11 cellular contexts compared by ENCODE assay signal in the genomic region with DNA sequence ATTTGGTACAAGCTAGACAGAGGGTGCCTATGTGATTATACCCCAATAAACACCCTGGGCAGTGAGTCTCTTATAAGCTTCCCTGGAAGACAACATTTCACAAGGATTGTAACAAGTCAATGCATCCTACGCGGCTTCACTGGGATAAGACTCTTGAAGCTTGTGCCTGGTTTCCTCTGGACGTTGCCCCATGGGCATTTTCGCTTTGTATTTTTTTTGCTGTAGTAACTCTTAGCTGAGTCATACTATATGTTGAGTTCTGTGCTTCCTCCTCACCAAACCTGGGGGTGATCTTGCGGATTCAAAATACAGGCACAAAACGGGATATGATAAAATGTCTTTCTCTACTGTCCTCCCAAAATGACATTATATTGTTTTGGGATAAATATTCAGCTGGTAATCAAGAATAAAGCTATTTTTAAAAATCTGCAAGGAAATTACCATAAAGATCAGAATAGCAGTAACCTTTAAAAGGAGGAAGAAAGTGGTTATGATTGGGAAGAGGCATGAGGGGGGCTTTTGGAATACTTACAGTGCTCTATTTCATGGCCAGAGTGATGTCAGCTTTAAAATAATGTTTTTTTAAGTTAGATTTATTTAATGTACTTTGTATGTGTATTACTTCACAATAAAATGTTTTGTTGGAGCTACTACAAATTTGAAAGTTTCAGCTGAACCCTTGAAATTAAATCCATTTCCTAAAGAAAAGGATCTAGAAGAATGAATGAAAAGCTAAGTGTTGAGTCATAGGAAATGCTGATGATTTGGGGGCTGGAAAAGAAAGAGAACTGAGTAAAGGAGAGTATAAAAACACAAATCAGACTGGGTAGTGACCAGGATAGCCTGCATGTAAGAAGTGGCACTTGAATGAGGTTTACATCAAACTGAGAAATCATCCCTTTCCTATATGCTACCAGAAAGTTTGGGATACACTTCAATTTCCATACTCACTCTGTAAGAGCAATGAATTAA. TPM values are rescaled to one million over a fixed set of nuclear protein-coding genes. Genes with fewer than 3 reads are reported as not detected.
DNase-seq lines count a peak whose midpoint lies in the region; ATAC-seq, FAIRE-seq and TF ChIP-seq lines count a peak whose summit lies in the region.
"Had no signal": no experiment of that assay in that cellular context is flagged by ENCODE, and none has a peak within 500 bp of the region (broad histone marks: within the 10 kb centered on the region; RNA-seq: fewer than 3 reads in every experiment).

No MANE protein-coding gene starts in this region.

- intact Hi-C loops in HepG2 (cut with micrococcal nuclease; ENCODE audit: unreplicated experiment): no loop called here

- H3K4me3 ChIP-seq in A549: peak overlapping the region; percentile 24; the same call in 1 of the 3 replicates
- H3K4me3 ChIP-seq in brain microvascular endothelial cell (ENCODE audit: low read depth, low read length): no peak overlapping the region
- H3K4me3 ChIP-seq in HepG2 (replicated peaks in 1 of 3; ENCODE audit: insufficient read depth in 1 of 3, low read depth in 2 of 3, low read length in 3 of 3): no peak overlapping the region
- no peak overlapping the region for H3K4me3 ChIP-seq in suprapubic skin

- H3K36me3 ChIP-seq in brain microvascular endothelial cell (replicated peaks) (no peaks in the 10 kb centered on the region), HepG2 (replicated peaks in 1 of 2; ENCODE audit: control insufficient read depth in 1 of 2, insufficient read depth in 2 of 2, low read length in 2 of 2) (no peaks in the 10 kb centered on the region), suprapubic skin (no peaks in the 10 kb centered on the region)

- peak; percentile 93 to 96 for ATAC-seq in A549
- ATAC-seq in HepG2: 0 out of 3 replicates have a peak, but pooled peaks have one; percentile 35
- no peak for ATAC-seq in GM21515 (IDR thresholded peaks at IDR 0.05; ENCODE audit: unreplicated experiment)

- in situ Hi-C loops in brain microvascular endothelial cell (cut with HindIII; ENCODE audit: low pct_ligation_motif_present, low sequenced_read_pairs): no loop called here
- in situ Hi-C loops in HepG2 (cut with HindIII; ENCODE audit: extremely low pct_ligation_motif_present, low pct_unique_long_range_greater_than_20kb): no loop called here

- H3K27ac ChIP-seq in A549 (peak overlapping the region; percentile 72 to 78), brain microvascular endothelial cell (peak overlapping the region; percentile 54), HepG2 (ENCODE audit: extremely low read length, insufficient read depth, low read length) (no peak overlapping the region), suprapubic skin (no peak overlapping the region)

- BruUV-seq in HepG2 (replicated peaks; lab: Mats Ljungman, UMichigan): no TSS peak

- no peak overlapping the region for H3K9ac ChIP-seq in HepG2 (ENCODE audit: insufficient read depth, low read depth, low read length)

- TF ChIP-seq CTCF in A549 (IDR thresholded peaks at IDR 0.05) (no peak), brain microvascular endothelial cell (IDR thresholded peaks at IDR 0.05; ENCODE audit: low read depth, low read length, missing control alignments) (no peak), HepG2 (CRISPR knock-in tag; IDR thresholded peaks at IDR 0.05) (no peak), suprapubic skin (IDR thresholded peaks at IDR 0.05) (no peak)

- FAIRE-seq in A549 (lab: Jason Lieb, UNC) (peak; percentile 54), HepG2 (lab: Jason Lieb, UNC) (no peak)

- H3K4me1 ChIP-seq in A549 (peaks cover 47% of the 10 kb centered on the region), HepG2 (ENCODE audit: insufficient read depth, low read length) (peaks cover 29% of the 10 kb centered on the region), suprapubic skin (peaks cover 20% of the 10 kb centered on the region)

- TF ChIP-seq EP300 in A549 (IDR thresholded peaks at IDR 0.05) (no peak), HepG2 (IDR thresholded peaks at IDR 0.05; ENCODE audit: low read depth in 2 of 2, low read length in 2 of 2) (no peak), HepG2 (CRISPR knock-in tag; IDR thresholded peaks at IDR 0.05; ENCODE audit: borderline replicate concordance) (no peak), suprapubic skin (IDR thresholded peaks at IDR 0.05) (no peak)

- peak overlapping the region; percentile 91 for H3K4me2 ChIP-seq in A549
- H3K4me2 ChIP-seq in HepG2 (ENCODE audit: low read depth, low read length): no peak overlapping the region

- DNase-seq in A549 (ENCODE audit: low read depth in 1 of 2, low spot score in 1 of 2) (peak; percentile 55 to 82), LHCN-M2 (ENCODE audit: low read depth) (peak; percentile 26), brain microvascular endothelial cell (peak; percentile 71), HepG2 (ENCODE audit: low spot score) (no peak), suprapubic skin (ENCODE audit: low spot score in 2 of 2) (no peak), SW480 (ENCODE audit: low spot score) (no peak), NCI-H1092 (lab: John Stamatoyannopoulos, UW) (no peak)
- DNase-seq: effector CD8-positive, alpha-beta T cell; posterior cingulate gyrus had no signal

- TF ChIP-seq RAD21 in A549 (conservative IDR thresholded peaks at IDR 0.05 in 1 of 2, IDR thresholded peaks at IDR 0.05 in 1 of 2): no peak
- no peak for TF ChIP-seq RAD21 in HepG2 (CRISPR knock-in tag; IDR thresholded peaks at IDR 0.05)

- POLR2A ChIA-PET in A549 (lab: Yijun Ruan, JAX): no interaction called here
- POLR2A ChIA-PET in HepG2 (lab: Yijun Ruan, JAX): interaction anchor here (0.8 to 1.2 kb wide), 2 partner anchors 13 to 14 kb away, joined by 3 read pairs; no protein-coding TSS in a partner anchor

- TF ChIP-seq POLR2A in A549 (IDR thresholded peaks at IDR 0.05; ENCODE audit: low read length) (no peak), HepG2 (IDR thresholded peaks at IDR 0.05; ENCODE audit: insufficient read depth in 1 of 2, low read depth in 2 of 2, low read length in 2 of 2) (no peak), suprapubic skin (IDR thresholded peaks at IDR 0.05) (no peak)

- 3% methylated on average over 6 of the region's 6 CpGs for WGBS in A549 (ENCODE audit: missing lambda C conversion rate)
- WGBS in HepG2 (ENCODE audit: low lambda C conversion rate): 83% methylated on average over 6 of the region's 6 CpGs
- 67% methylated on average over 6 of the region's 6 CpGs for WGBS in suprapubic skin

- CTCF ChIA-PET in A549 (lab: Yijun Ruan, JAX): interaction anchor here (0.5 to 1.2 kb wide), 3 partner anchors 13 to 51 kb away, joined by 3 to 5 read pairs (median 4); no protein-coding TSS in a partner anchor
- CTCF ChIA-PET in HepG2 (lab: Yijun Ruan, JAX; ENCODE audit: low intra/inter-chr PET ratio, low total read pairs): no interaction called here

- peaks cover 90% of the 10 kb centered on the region for H3K79me2 ChIP-seq in HepG2 (ENCODE audit: insufficient read depth, low read length)

- peaks cover 32% of the 10 kb centered on the region for H4K20me1 ChIP-seq in HepG2 (ENCODE audit: insufficient read depth, low read length)

- no peaks in the 10 kb centered on the region for H3K9me3 ChIP-seq in A549
- no peaks in the 10 kb centered on the region for H3K9me3 ChIP-seq in HepG2 (ENCODE audit: low read length)
- no peaks in the 10 kb centered on the region for H3K9me3 ChIP-seq in suprapubic skin

- H3K27me3 ChIP-seq in brain microvascular endothelial cell (replicated peaks): no peaks in the 10 kb centered on the region
- no peaks in the 10 kb centered on the region for H3K27me3 ChIP-seq in HepG2 (ENCODE audit: control insufficient read depth in 1 of 2, insufficient read depth in 2 of 2, low read length in 2 of 2)
- no peaks in the 10 kb centered on the region for H3K27me3 ChIP-seq in suprapubic skin

- no peak overlapping the region for H2AFZ ChIP-seq in HepG2 (ENCODE audit: low read length)

RNA-seq across cellular contexts. Expression of a gene that starts 14.7 kb away (rescaled TPM):
- polyA plus RNA-seq in A549 (2011; rRNA removed) (17.4 and 18.9 TPM in 2 replicates), A549 (2017; fragmentation: RNase III; extraction: RNeasy Plus Mini Kit Qiagen cat#74134 plus additional on column Dnase treatment) (11.1 to 11.5 TPM (median 11.4 TPM) in 3 replicates), HepG2 (2011; rRNA removed) (9.7 and 11.6 TPM in 2 replicates)
- 7.8 and 9.5 TPM in 2 replicates for polyA plus RNA-seq in A549 (2012; cell fraction: cytosol; rRNA removed)
- polyA plus RNA-seq in A549 (2012; cell fraction: nucleus; rRNA removed): 8.5 and 8.6 TPM in 2 replicates
- polyA minus RNA-seq in A549 (2011; rRNA and poly(A)+ RNA removed): 38.1 and 42.6 TPM in 2 replicates
- total RNA-seq in LHCN-M2 (2014; rRNA removed) (16.7 and 20.4 TPM in 2 replicates), HepG2 (2016; rRNA removed; fragmentation: Illumina TruSeq; extraction: Trizol) (15.2 and 19.9 TPM in 2 replicates), suprapubic skin (10 to 100 TPM; 18.8 to 27.0 (median 23.6) TPM)
- polyA plus RNA-seq in LHCN-M2 (2012): 7.8 TPM
- total RNA-seq in HepG2 (2016; cell fraction: cytosol; rRNA removed; fragmentation: Illumina TruSeq; extraction: Trizol; ENCODE audit: low read depth): 25.9 and 26.4 TPM in 2 replicates
- 12.9 and 17.5 TPM in 2 replicates for total RNA-seq in HepG2 (2016; cell fraction: insoluble cytoplasmic fraction; rRNA removed; fragmentation: Illumina TruSeq; extraction: Trizol)
- total RNA-seq in HepG2 (2016; cell fraction: membrane; rRNA removed; fragmentation: Illumina TruSeq; extraction: Trizol): 21.6 and 25.2 TPM in 2 replicates
- 14.3 and 17.4 TPM in 2 replicates for total RNA-seq in HepG2 (2016; cell fraction: nucleus; rRNA removed; fragmentation: Illumina TruSeq; extraction: Trizol)
- polyA plus RNA-seq in HepG2 (2011; cell fraction: cytosol; rRNA removed): 7.2 and 8.0 TPM in 2 replicates
- polyA plus RNA-seq in HepG2 (2011; cell fraction: nucleus; rRNA removed): 7.6 and 8.4 TPM in 2 replicates
- 8.0 and 8.5 TPM in 2 replicates for polyA plus RNA-seq in HepG2 (2012)
- 2.0 and 2.3 TPM in 2 replicates for polyA plus RNA-seq in HepG2 (2016; cell fraction: cytosol; fragmentation: Illumina TruSeq; extraction: Trizol; ENCODE audit: low read depth)
- polyA plus RNA-seq in HepG2 (2016; cell fraction: insoluble cytoplasmic fraction; fragmentation: Illumina TruSeq; extraction: Trizol; ENCODE audit: low read depth): 13.9 and 15.1 TPM in 2 replicates
- 6.0 and 7.2 TPM in 2 replicates for polyA plus RNA-seq in HepG2 (2016; cell fraction: membrane; fragmentation: Illumina TruSeq; extraction: Trizol; ENCODE audit: low read depth)
- polyA plus RNA-seq in HepG2 (2016; cell fraction: nucleus; fragmentation: Illumina TruSeq; extraction: Trizol; ENCODE audit: insufficient read depth, low read depth): 19.2 and 19.5 TPM in 2 replicates
- 28.3 and 39.7 TPM in 2 replicates for polyA minus RNA-seq in HepG2 (2011; rRNA and poly(A)+ RNA removed; ENCODE audit: low replicate concordance)
- 13.5 and 16.3 TPM in 2 replicates for polyA minus RNA-seq in HepG2 (2011; cell fraction: cytosol; rRNA and poly(A)+ RNA removed)
- 18.5 and 23.7 TPM in 2 replicates for polyA minus RNA-seq in HepG2 (2011; cell fraction: nucleus; rRNA and poly(A)+ RNA removed)

RNA-seq across cellular contexts. Expression of a gene that starts 28.9 kb away (rescaled TPM):
- polyA plus RNA-seq in A549 (2011; rRNA removed): not detected in 2 replicates
- not detected in 2 replicates for polyA plus RNA-seq in A549 (2012; cell fraction: cytosol; rRNA removed)
- not detected in 2 replicates for polyA plus RNA-seq in A549 (2012; cell fraction: nucleus; rRNA removed)
- polyA plus RNA-seq in A549 (2017; fragmentation: RNase III; extraction: RNeasy Plus Mini Kit Qiagen cat#74134 plus additional on column Dnase treatment): not detected in 3 replicates
- polyA minus RNA-seq in A549 (2011; rRNA and poly(A)+ RNA removed): not detected in 2 replicates
- total RNA-seq in LHCN-M2 (2014; rRNA removed): not detected in 2 replicates
- 0.22 TPM for polyA plus RNA-seq in LHCN-M2 (2012)
- not detected in 2 replicates for total RNA-seq in HepG2 (2016; rRNA removed; fragmentation: Illumina TruSeq; extraction: Trizol)
- not detected in 2 replicates for total RNA-seq in HepG2 (2016; cell fraction: cytosol; rRNA removed; fragmentation: Illumina TruSeq; extraction: Trizol; ENCODE audit: low read depth)
- not detected in 2 replicates for total RNA-seq in HepG2 (2016; cell fraction: insoluble cytoplasmic fraction; rRNA removed; fragmentation: Illumina TruSeq; extraction: Trizol)
- not detected in 2 replicates for total RNA-seq in HepG2 (2016; cell fraction: membrane; rRNA removed; fragmentation: Illumina TruSeq; extraction: Trizol)
- total RNA-seq in HepG2 (2016; cell fraction: nucleus; rRNA removed; fragmentation: Illumina TruSeq; extraction: Trizol): not detected in 2 replicates
- not detected in 2 replicates for polyA plus RNA-seq in HepG2 (2011; rRNA removed)
- not detected in 2 replicates for polyA plus RNA-seq in HepG2 (2011; cell fraction: cytosol; rRNA removed)
- not detected in 2 replicates for polyA plus RNA-seq in HepG2 (2011; cell fraction: nucleus; rRNA removed)
- polyA plus RNA-seq in HepG2 (2012): not detected in 2 replicates
- polyA plus RNA-seq in HepG2 (2016; cell fraction: cytosol; fragmentation: Illumina TruSeq; extraction: Trizol; ENCODE audit: low read depth): not detected in 2 replicates
- polyA plus RNA-seq in HepG2 (2016; cell fraction: insoluble cytoplasmic fraction; fragmentation: Illumina TruSeq; extraction: Trizol; ENCODE audit: low read depth): not detected in 2 replicates
- not detected in 2 replicates for polyA plus RNA-seq in HepG2 (2016; cell fraction: membrane; fragmentation: Illumina TruSeq; extraction: Trizol; ENCODE audit: low read depth)
- not detected in 2 replicates for polyA plus RNA-seq in HepG2 (2016; cell fraction: nucleus; fragmentation: Illumina TruSeq; extraction: Trizol; ENCODE audit: insufficient read depth, low read depth)
- polyA minus RNA-seq in HepG2 (2011; rRNA and poly(A)+ RNA removed; ENCODE audit: low replicate concordance): not detected in 2 replicates
- polyA minus RNA-seq in HepG2 (2011; cell fraction: cytosol; rRNA and poly(A)+ RNA removed): not detected in 2 replicates
- polyA minus RNA-seq in HepG2 (2011; cell fraction: nucleus; rRNA and poly(A)+ RNA removed): not detected in 2 replicates
- total RNA-seq in suprapubic skin: not detected
- total RNA-seq: activated CD8-positive, alpha-beta memory T cell treated with anti-CD3 and anti-CD28 coated beads for 36 hours had no signal

Comparison
In these comparisons a context has a peak if more than half of its experiments do, and no peak if none do; other contexts are left out.
1. DNase-seq: peak in A549 (2 of 2), LHCN-M2 (single experiment) and brain microvascular endothelial cell (single experiment); none in HepG2 (single experiment), suprapubic skin (0 of 2), SW480 (single experiment) and NCI-H1092 (single experiment).
2. H3K27ac ChIP-seq: peak in A549 (2 of 2) and brain microvascular endothelial cell (single experiment); none in HepG2 (single experiment) and suprapubic skin (single experiment).